Comparison of ENCODE assay signal across 16 cellular contexts in the genomic region with DNA sequence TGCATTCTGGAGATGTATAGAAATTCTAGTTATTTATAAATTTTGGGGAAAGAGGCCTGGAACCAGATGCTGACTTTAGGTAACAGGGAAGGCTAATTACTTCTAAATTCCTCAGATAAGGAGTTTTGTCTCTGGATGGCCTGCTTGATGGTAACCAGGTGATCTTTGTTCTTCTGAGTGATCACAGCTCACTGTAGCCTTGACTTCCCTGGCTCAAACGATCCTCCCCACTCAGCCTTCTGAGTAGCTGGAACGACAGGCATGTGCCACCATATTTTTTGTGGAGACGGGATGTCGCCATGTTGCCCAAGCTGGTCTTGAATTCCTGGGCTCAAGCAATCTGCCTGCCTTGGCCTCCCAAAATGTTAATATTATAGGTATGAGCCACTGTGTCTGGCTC. TPM values are rescaled to one million over a fixed set of nuclear protein-coding genes. Genes with fewer than 3 reads are reported as not detected.
DNase-seq lines count a peak whose midpoint lies in the region; ATAC-seq and TF ChIP-seq lines count a peak whose summit lies in the region.
"Had no signal": no experiment of that assay in that cellular context is flagged by ENCODE, and none has a peak within 500 bp of the region (broad histone marks: within the 10 kb centered on the region; RNA-seq: fewer than 3 reads in every experiment).

No MANE protein-coding gene starts in this region.

- H2AFZ ChIP-seq in OCI-LY1 (ENCODE audit: low read length) = no peak overlapping the region
- H2AFZ ChIP-seq: GM23248 had no signal

- TF ChIP-seq CTCF in OCI-LY1 (IDR thresholded peaks at IDR 0.05; ENCODE audit: low read length) = no peak

- peaks cover 13% of the 10 kb centered on the region for H3F3A ChIP-seq in OCI-LY1 (ENCODE audit: insufficient read depth, low read length)

- H3K9me2 ChIP-seq in OCI-LY1 (ENCODE audit: low read depth, low read length) = no peaks in the 10 kb centered on the region

- peaks cover 55% of the 10 kb centered on the region for H3K4me1 ChIP-seq in OCI-LY1 (ENCODE audit: insufficient read depth, low read length, severe bottlenecking)

- H3K9ac ChIP-seq in OCI-LY1 (ENCODE audit: low read length) = no peak overlapping the region
- H3K9ac ChIP-seq: GM23248, KMS-11 had no signal

- peak overlapping the region; percentile 98 for H3K27ac ChIP-seq in OCI-LY1 (ENCODE audit: low read depth, low read length, poor library complexity, severe bottlenecking)
- H3K27ac ChIP-seq: C4-2B, GM23248, KMS-11 had no signal

- ATAC-seq in HG03135 (IDR thresholded peaks at IDR 0.05; ENCODE audit: unreplicated experiment) (no peak), GM21423 (IDR thresholded peaks at IDR 0.05; ENCODE audit: unreplicated experiment) (no peak), HG02840 (IDR thresholded peaks at IDR 0.05; ENCODE audit: low FRiP score, unreplicated experiment) (no peak)
- ATAC-seq: GM12878 had no signal

- H3K27me3 ChIP-seq in OCI-LY1 (ENCODE audit: insufficient read depth, low read length) = no peaks in the 10 kb centered on the region

- H3K9me3 ChIP-seq in OCI-LY1 (ENCODE audit: low read length) = 0 out of 2 replicates have a peak, but pooled peaks cover 2% of the 10 kb centered on the region

- H3K4me3 ChIP-seq in OCI-LY1 (ENCODE audit: low read depth, low read length, poor library complexity, severe bottlenecking) = no peak overlapping the region
- H3K4me3 ChIP-seq: GM12878, GM23248 had no signal

- DNase-seq in ELF-1 (ENCODE audit: low read depth, low spot score) (peak; percentile 40), islet precursor cell (peak; percentile 63), G401 (ENCODE audit: low spot score) (no peak)
- DNase-seq: Caco-2; CD4-positive, alpha-beta T cell; DMS153; DMS79; GM23248; HCEC 1CT had no signal

- in situ Hi-C loops in G401 (cut with HindIII; ENCODE audit: low sequenced_read_pairs) = no loop called here

- no peak overlapping the region for H3K4me2 ChIP-seq in OCI-LY1 (ENCODE audit: low read length)
- H3K4me2 ChIP-seq: KMS-11 had no signal

- no peaks in the 10 kb centered on the region for H4K20me1 ChIP-seq in OCI-LY1 (ENCODE audit: insufficient read depth, low read length)

- no peaks in the 10 kb centered on the region for H3K79me2 ChIP-seq in OCI-LY1 (ENCODE audit: insufficient read depth, low read length)

- peaks cover 38% of the 10 kb centered on the region for H3K36me3 ChIP-seq in OCI-LY1 (ENCODE audit: insufficient read depth, low read length)

RNA-seq across cellular contexts. Expression of gene MSH6, which starts 54.4 kb away (rescaled TPM):
- total RNA-seq in G401 (2014; rRNA removed; shearing (Covaris generic)) = 71.4 and 156 TPM in 2 replicates
